8 cellular contexts compared by ENCODE assay signal in genomic region chr5:61329729-61330128, GRCh38. TPM values are rescaled to one million over a fixed set of nuclear protein-coding genes. Genes with fewer than 3 reads are reported as not detected.
DNase-seq lines count a peak whose midpoint lies in the region; ATAC-seq and TF ChIP-seq lines count a peak whose summit lies in the region.

No MANE protein-coding gene starts in this region.

- H3K4me3 ChIP-seq in DOHH2 (ENCODE audit: low read length) (no peak overlapping the region), coronary artery (peak overlapping the region; percentile 98)

- no peaks in the 10 kb centered on the region for H3K36me3 ChIP-seq in DOHH2 (ENCODE audit: control insufficient read depth, low read length)

- peaks cover 3% of the 10 kb centered on the region for H3F3A ChIP-seq in DOHH2 (ENCODE audit: control insufficient read depth, insufficient read depth)

- no peaks in the 10 kb centered on the region for H3K79me2 ChIP-seq in DOHH2 (ENCODE audit: control insufficient read depth, low read length)

- H3K27ac ChIP-seq in DOHH2 (ENCODE audit: low read depth, low read length) (no peak overlapping the region), coronary artery (peak overlapping the region; percentile 93 to 98)

- H3K9me2 ChIP-seq in DOHH2 (replicated peaks; ENCODE audit: control insufficient read depth, low read length), result no peaks in the 10 kb centered on the region

- peak overlapping the region; percentile 93 to 97 (median 97) for H3K27ac Mint-ChIP-seq in nephron

- peak; percentile 69 for DNase-seq in NCI-H460 (ENCODE audit: extremely low read depth, low read depth)
- DNase-seq in coronary artery (ENCODE audit: low spot score), result no peak
- no peak for DNase-seq in HK-2 (ENCODE audit: unreplicated experiment)
- DNase-seq in activated CD4-positive, CD25-positive, alpha-beta regulatory T cell (lab: John Stamatoyannopoulos, UW), result no peak
- no peak for DNase-seq in HT-29 (ENCODE audit: low spot score)

- no peaks in the 10 kb centered on the region for H3K9me3 ChIP-seq in DOHH2 (ENCODE audit: control insufficient read depth, insufficient read depth, low read length)

- no peak for TF ChIP-seq CTCF in DOHH2 (IDR thresholded peaks at IDR 0.05; ENCODE audit: low read depth, low read length, poor library complexity, severe bottlenecking)
- no peak for TF ChIP-seq CTCF in coronary artery (IDR thresholded peaks at IDR 0.05)
- TF ChIP-seq CTCF in nephron (IDR thresholded peaks at IDR 0.05; ENCODE audit: unreplicated experiment in 3 of 3), result no peak

- peak overlapping the region; percentile 92 to 96 (median 94) for H3K4me3 Mint-ChIP-seq in nephron

- H4K20me1 ChIP-seq in DOHH2 (ENCODE audit: control insufficient read depth, insufficient read depth, low read depth, low read length), result peaks cover 2% of the 10 kb centered on the region

- H3K27me3 Mint-ChIP-seq in nephron (ENCODE audit: low read depth), result peaks cover 7% of the 10 kb centered on the region

- H3K27me3 ChIP-seq in DOHH2 (ENCODE audit: control insufficient read depth, low read length), result peaks cover 61% of the 10 kb centered on the region

- no peak for ATAC-seq in HG02571 (IDR thresholded peaks at IDR 0.05; ENCODE audit: unreplicated experiment)

- peaks cover 26% of the 10 kb centered on the region for H3K4me1 Mint-ChIP-seq in nephron

- H3K4me2 ChIP-seq in DOHH2 (ENCODE audit: low read length), result peak overlapping the region; percentile 72

- H3K4me1 ChIP-seq in DOHH2 (ENCODE audit: control insufficient read depth, low read length), result peaks cover 20% of the 10 kb centered on the region

- H3K36me3 Mint-ChIP-seq in nephron (ENCODE audit: low read depth), result no peaks in the 10 kb centered on the region

- no peaks in the 10 kb centered on the region for H3K9me3 Mint-ChIP-seq in nephron

RNA-seq across cellular contexts. Expression of gene ZSWIM6, which starts 2.3 kb away (rescaled TPM):
- 10.6 and 13.0 TPM in 2 replicates for total RNA-seq in NCI-H460 (2014; rRNA removed; shearing (Covaris generic))
- polyA plus RNA-seq in NCI-H460 (2014; cell fraction: nucleus; rRNA removed), result 6.1 and 7.2 TPM in 2 replicates
- total RNA-seq in HT-29 (2014; rRNA removed; shearing (Covaris generic)), result 3.0 and 3.2 TPM in 2 replicates
